In the genomic region with DNA sequence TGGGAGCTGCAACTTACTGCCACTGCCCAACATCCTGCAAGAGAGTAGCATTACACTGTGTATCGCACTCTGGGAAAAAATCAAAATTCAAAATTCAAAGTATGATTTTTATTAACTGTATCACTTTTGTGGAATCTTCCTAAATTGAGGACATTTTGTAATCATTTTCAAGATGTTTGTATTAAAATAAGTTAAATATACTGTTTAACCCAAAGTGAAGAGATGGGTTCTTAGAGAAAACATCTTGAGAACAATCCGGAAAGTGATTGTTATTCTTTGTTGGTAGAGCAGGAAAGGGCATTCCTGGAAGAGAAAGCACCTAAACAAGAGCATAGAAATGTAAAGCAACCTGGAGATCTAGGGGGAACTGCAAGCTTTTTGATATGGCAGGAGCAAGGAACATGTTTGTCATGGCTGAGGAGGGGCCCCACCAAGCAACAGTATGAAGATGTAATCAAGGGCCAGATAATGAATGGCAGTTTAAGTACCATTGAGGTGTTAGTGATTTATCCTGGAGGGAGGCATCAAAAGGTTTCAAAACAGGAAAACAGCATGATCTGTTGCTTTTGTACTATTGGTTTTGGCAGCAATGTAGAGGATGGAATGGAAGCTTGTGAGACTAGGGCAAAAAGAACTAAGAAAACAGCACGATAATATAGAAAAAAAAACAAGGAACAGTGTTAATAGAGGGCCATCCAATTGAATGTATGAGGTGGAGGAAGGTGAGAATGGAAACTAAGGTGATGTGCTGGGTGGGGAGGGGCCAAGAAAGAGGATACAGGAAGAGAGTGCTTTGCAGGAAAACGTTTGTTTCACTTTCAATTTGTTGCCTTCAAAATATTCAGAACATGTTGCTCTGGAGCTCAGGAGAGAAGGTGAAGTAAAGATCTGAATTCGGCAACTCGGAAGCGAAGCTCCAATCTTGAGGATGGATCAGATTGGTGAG, we compare ENCODE assay signal across 8 cellular contexts. TPM values are rescaled to one million over a fixed set of nuclear protein-coding genes. Genes with fewer than 3 reads are reported as not detected.
A peak's percentile ranks its signal among the peaks of the same experiment; 100 is the strongest.
DNase-seq lines count a peak whose midpoint lies in the region; ATAC-seq, FAIRE-seq and TF ChIP-seq lines count a peak whose summit lies in the region.

No MANE protein-coding gene starts in this region.

- intact Hi-C loops in activated CD4-positive, alpha-beta T cell treated with anti-CD3 and anti-CD28 coated beads for 36 hours (cut with DNase I, micrococcal nuclease) = loop anchor here (1.0 to 5.0 kb wide), 2 partner anchors 14 to 258 kb away; a partner anchor contains a TSS

- no peak for TF ChIP-seq EP300 in suprapubic skin (IDR thresholded peaks at IDR 0.05)

- H3K4me3 Mint-ChIP-seq in activated CD4-positive, alpha-beta T cell treated with anti-CD3 and anti-CD28 coated beads for 36 hours = peak overlapping the region; percentile 85
- H3K4me3 Mint-ChIP-seq in activated naive CD8-positive, alpha-beta T cell treated with anti-CD3 and anti-CD28 coated beads, Interleukin-2, amount 10 ng/mL, durations not matched to agents 7 days and 5 days = peak overlapping the region; percentile 89

- peak; percentile 69 for FAIRE-seq in keratinocyte (lab: Jason Lieb, UNC)

- peak overlapping the region; percentile 68 for H3K9ac ChIP-seq in keratinocyte (ENCODE audit: control insufficient read depth, extremely low read depth, insufficient read depth, low read length)

- H3K4me1 ChIP-seq in keratinocyte (ENCODE audit: control insufficient read depth, extremely low read depth, insufficient read depth, low read length) (peaks cover 3% of the 10 kb centered on the region), suprapubic skin (no peaks in the 10 kb centered on the region)

- H3K4me3 ChIP-seq in keratinocyte (ENCODE audit: control insufficient read depth in 2 of 3, extremely low read depth in 1 of 3, insufficient read depth in 2 of 3, low read depth in 1 of 3, low read length in 3 of 3) = peak overlapping the region; percentile 41 to 67 (median 67)
- peak overlapping the region; percentile 27 for H3K4me3 ChIP-seq in suprapubic skin

- H4K20me1 ChIP-seq in keratinocyte (ENCODE audit: control insufficient read depth, extremely low read depth, insufficient read depth, low read length) = no peaks in the 10 kb centered on the region

- WGBS in suprapubic skin = 46% methylated on average over 7 of the region's 7 CpGs

- peaks cover 3% of the 10 kb centered on the region for H3K27me3 Mint-ChIP-seq in activated CD4-positive, alpha-beta T cell treated with anti-CD3 and anti-CD28 coated beads for 36 hours
- peaks cover 4% of the 10 kb centered on the region for H3K27me3 Mint-ChIP-seq in activated naive CD8-positive, alpha-beta T cell treated with anti-CD3 and anti-CD28 coated beads, Interleukin-2, amount 10 ng/mL, durations not matched to agents 7 days and 5 days

- H3K9me3 Mint-ChIP-seq in activated CD4-positive, alpha-beta T cell treated with anti-CD3 and anti-CD28 coated beads for 36 hours (ENCODE audit: low read depth) = no peaks in the 10 kb centered on the region
- no peaks in the 10 kb centered on the region for H3K9me3 Mint-ChIP-seq in activated naive CD8-positive, alpha-beta T cell treated with anti-CD3 and anti-CD28 coated beads, Interleukin-2, amount 10 ng/mL, durations not matched to agents 7 days and 5 days

- no peaks in the 10 kb centered on the region for H3K27me3 ChIP-seq in keratinocyte (ENCODE audit: control insufficient read depth, extremely low read depth, insufficient read depth, low read length)
- H3K27me3 ChIP-seq in suprapubic skin = no peaks in the 10 kb centered on the region

- no peaks in the 10 kb centered on the region for H3K9me1 ChIP-seq in keratinocyte (ENCODE audit: control insufficient read depth, extremely low read depth, insufficient read depth, low read length)

- no peak for TF ChIP-seq POLR2A in suprapubic skin (IDR thresholded peaks at IDR 0.05)

- CTCF ChIA-PET in activated CD4-positive, alpha-beta T cell treated with anti-CD3 and anti-CD28 coated beads for 36 hours (lab: Charles Lee) = interaction anchor here (1.0 to 1.4 kb wide), 2 partner anchors 9 to 15 kb away, joined by 3 to 5 read pairs; no protein-coding TSS in a partner anchor

- H3K27ac ChIP-seq in keratinocyte (ENCODE audit: control insufficient read depth, insufficient read depth, low read length) (peak overlapping the region; percentile 51), suprapubic skin (no peak overlapping the region)

- H3K9me3 ChIP-seq in keratinocyte (ENCODE audit: control insufficient read depth, low read depth, low read length) = no peaks in the 10 kb centered on the region
- H3K9me3 ChIP-seq in suprapubic skin = no peaks in the 10 kb centered on the region

- H3K36me3 Mint-ChIP-seq in activated CD4-positive, alpha-beta T cell treated with anti-CD3 and anti-CD28 coated beads for 36 hours (ENCODE audit: low read depth) = peaks cover 7% of the 10 kb centered on the region
- H3K36me3 Mint-ChIP-seq in activated naive CD8-positive, alpha-beta T cell treated with anti-CD3 and anti-CD28 coated beads, Interleukin-2, amount 10 ng/mL, durations not matched to agents 7 days and 5 days = peaks cover 11% of the 10 kb centered on the region

- POLR2A ChIA-PET in activated CD4-positive, alpha-beta T cell treated with anti-CD3 and anti-CD28 coated beads for 36 hours (lab: Charles Lee) = no interaction called here
- POLR2A ChIA-PET in activated naive CD8-positive, alpha-beta T cell treated with anti-CD3 and anti-CD28 coated beads, Interleukin-2, amount 10 ng/mL, durations not matched to agents 7 days and 5 days (lab: Charles Lee) = interaction anchor here (2.2 kb wide), 1 partner anchor 14 kb away, joined by 13 read pairs; a partner anchor contains a TSS

- no peaks in the 10 kb centered on the region for H3K36me3 ChIP-seq in keratinocyte (ENCODE audit: control insufficient read depth in 2 of 2, extremely low read depth in 1 of 2, insufficient read depth in 2 of 2, low read length in 2 of 2)
- H3K36me3 ChIP-seq in suprapubic skin = no peaks in the 10 kb centered on the region

- H2AFZ ChIP-seq in keratinocyte (ENCODE audit: control insufficient read depth, low read length) = peak overlapping the region; percentile 82

- H3K4me2 ChIP-seq in keratinocyte (ENCODE audit: control insufficient read depth, extremely low read depth, insufficient read depth, low read depth, low read length) = peak overlapping the region; percentile 78

- TF ChIP-seq CTCF in keratinocyte (optimal IDR thresholded peaks at IDR 0.05 in 1 of 3, IDR thresholded peaks at IDR 0.05 in 1 of 3, conservative IDR thresholded peaks at IDR 0.05 in 1 of 3; ENCODE audit: extremely low read depth in 1 of 3, insufficient read depth in 2 of 3, low read length in 3 of 3) (no peak), suprapubic skin (IDR thresholded peaks at IDR 0.05) (no peak)

- ATAC-seq in activated CD4-positive, alpha-beta T cell treated with anti-CD3 and anti-CD28 coated beads for 36 hours = peak; percentile 88
- peak; percentile 93 for ATAC-seq in HG02678 (IDR thresholded peaks at IDR 0.05; ENCODE audit: unreplicated experiment)
- peak; percentile 98 for ATAC-seq in activated naive CD8-positive, alpha-beta T cell treated with anti-CD3 and anti-CD28 coated beads, Interleukin-2, amount 10 ng/mL, durations not matched to agents 7 days and 5 days (ENCODE audit: low read depth)

- peak overlapping the region; percentile 91 for H3K27ac Mint-ChIP-seq in activated CD4-positive, alpha-beta T cell treated with anti-CD3 and anti-CD28 coated beads for 36 hours
- peak overlapping the region; percentile 93 for H3K27ac Mint-ChIP-seq in activated naive CD8-positive, alpha-beta T cell treated with anti-CD3 and anti-CD28 coated beads, Interleukin-2, amount 10 ng/mL, durations not matched to agents 7 days and 5 days

- dilution Hi-C loops in keratinocyte (cut with MboI; ENCODE audit: extremely low pct_ligation_motif_present, low sequenced_read_pairs) = no loop called here

- H3K4me1 Mint-ChIP-seq in activated CD4-positive, alpha-beta T cell treated with anti-CD3 and anti-CD28 coated beads for 36 hours = peaks cover 28% of the 10 kb centered on the region
- peaks cover 21% of the 10 kb centered on the region for H3K4me1 Mint-ChIP-seq in activated naive CD8-positive, alpha-beta T cell treated with anti-CD3 and anti-CD28 coated beads, Interleukin-2, amount 10 ng/mL, durations not matched to agents 7 days and 5 days

- DNase-seq in activated CD4-positive, alpha-beta T cell treated with anti-CD3 and anti-CD28 coated beads for 36 hours = peak; percentile 43
- no peak for DNase-seq in activated CD4-positive, alpha-beta T cell treated with anti-CD3 and anti-CD28 coated beads for 1 hour
- peak; percentile 18 to 38 for DNase-seq in NOMO-1 (lab: John Stamatoyannopoulos, UW; ENCODE audit: unreplicated experiment in 2 of 2)
- no peak for DNase-seq in activated naive CD8-positive, alpha-beta T cell treated with anti-CD3 and anti-CD28 coated beads, Interleukin-2, amount 10 ng/mL, durations not matched to agents 7 days and 5 days
- DNase-seq in keratinocyte (ENCODE audit: low read depth, low spot score) = no peak
- no peak for DNase-seq in suprapubic skin (ENCODE audit: low spot score in 2 of 2)
- no peak for DNase-seq in C1 segment of cervical spinal cord (lab: John Stamatoyannopoulos, UW)

- no peaks in the 10 kb centered on the region for H3K79me2 ChIP-seq in keratinocyte (ENCODE audit: control insufficient read depth, insufficient read depth, low read length)

RNA-seq across cellular contexts. Expression of a gene that starts 14.2 kb away (rescaled TPM):
- 10 to 100 TPM; 28.5 to 33.0 TPM for total RNA-seq in activated CD4-positive, alpha-beta T cell treated with anti-CD3 and anti-CD28 coated beads for 36 hours
- total RNA-seq in activated naive CD8-positive, alpha-beta T cell treated with anti-CD3 and anti-CD28 coated beads, Interleukin-2, amount 10 ng/mL, durations not matched to agents 7 days and 5 days = 10 to 100 TPM; 26.2 to 28.4 TPM
- 17.7 to 27.9 TPM (median 24.9 TPM) in 3 replicates for polyA plus RNA-seq in keratinocyte
- polyA plus RNA-seq in keratinocyte (2011; ENCODE audit: low read depth) = 5.2 TPM
- polyA plus RNA-seq in keratinocyte (2011; cell fraction: cytosol; rRNA removed) = 13.4 and 26.7 TPM in 2 replicates
- 43.2 TPM in 2 replicates for polyA plus RNA-seq in keratinocyte (2011; cell fraction: nucleus; rRNA removed)
- polyA plus RNA-seq in keratinocyte (2012; ENCODE audit: low replicate concordance) = 9.8 and 25.3 TPM in 2 replicates
- 16.0 to 54.7 TPM (median 40.7 TPM) in 3 replicates for polyA minus RNA-seq in keratinocyte
- 15.7 TPM for polyA minus RNA-seq in keratinocyte (2011; cell fraction: cytosol; rRNA and poly(A)+ RNA removed)
- 29.1 and 64.8 TPM in 2 replicates for polyA minus RNA-seq in keratinocyte (2011; cell fraction: nucleus; rRNA and poly(A)+ RNA removed)
- 10 to 100 TPM; 16.7 to 18.1 (median 18.0) TPM for total RNA-seq in suprapubic skin

RNA-seq across cellular contexts. Expression of a gene that starts 38.5 kb away (rescaled TPM):
- total RNA-seq in activated CD4-positive, alpha-beta T cell treated with anti-CD3 and anti-CD28 coated beads for 36 hours = under 1 TPM; 0.16 to 0.28 TPM
- 1 to 10 TPM in 1 of 2 experiments, under 1 TPM in 1; 0.96 to 1.2 TPM for total RNA-seq in activated naive CD8-positive, alpha-beta T cell treated with anti-CD3 and anti-CD28 coated beads, Interleukin-2, amount 10 ng/mL, durations not matched to agents 7 days and 5 days
- 0.19 to 0.77 TPM (median 0.34 TPM) in 3 replicates for polyA plus RNA-seq in keratinocyte
- polyA plus RNA-seq in keratinocyte (2011; ENCODE audit: low read depth) = 1.9 TPM
- 0.34 and 0.39 TPM in 2 replicates for polyA plus RNA-seq in keratinocyte (2011; cell fraction: cytosol; rRNA removed)
- polyA plus RNA-seq in keratinocyte (2011; cell fraction: nucleus; rRNA removed) = 0.85 and 1.1 TPM in 2 replicates
- polyA plus RNA-seq in keratinocyte (2012; ENCODE audit: low replicate concordance) = 0.21 and 1.2 TPM in 2 replicates
- 0.30 to 2.9 TPM (median 0.70 TPM) in 3 replicates for polyA minus RNA-seq in keratinocyte
- polyA minus RNA-seq in keratinocyte (2011; cell fraction: cytosol; rRNA and poly(A)+ RNA removed) = 0.38 TPM
- polyA minus RNA-seq in keratinocyte (2011; cell fraction: nucleus; rRNA and poly(A)+ RNA removed) = 0.63 and 2.4 TPM in 2 replicates
- 10 to 100 TPM; 14.3 to 33.6 (median 19.1) TPM for total RNA-seq in suprapubic skin

Comparison
In these comparisons a context has a peak if more than half of its experiments do, and no peak if none do; other contexts are left out.
1. DNase-seq: peak in activated CD4-positive, alpha-beta T cell treated with anti-CD3 and anti-CD28 coated beads for 36 hours (single experiment) and NOMO-1 (2 of 2); none in activated CD4-positive, alpha-beta T cell treated with anti-CD3 and anti-CD28 coated beads for 1 hour (single experiment), activated naive CD8-positive, alpha-beta T cell treated with anti-CD3 and anti-CD28 coated beads, Interleukin-2, amount 10 ng/mL, durations not matched to agents 7 days and 5 days (single experiment), keratinocyte (single experiment), suprapubic skin (0 of 2) and C1 segment of cervical spinal cord (0 of 14).
2. RNA of a gene that starts 38.5 kb away (total RNA-seq): 14.3 to 33.6 TPM in suprapubic skin; 0.96 to 1.2 TPM in activated naive CD8-positive, alpha-beta T cell treated with anti-CD3 and anti-CD28 coated beads, Interleukin-2, amount 10 ng/mL, durations not matched to agents 7 days and 5 days and 0.16 to 0.28 TPM in activated CD4-positive, alpha-beta T cell treated with anti-CD3 and anti-CD28 coated beads for 36 hours; every median in the first group is over 4 times any median in the second.
3. Peak in every context shown above with its lines, with median percentiles within 50 percentile points of each other: ATAC-seq.